Comparison of ENCODE assay signal across 1 cellular context in the genomic region with DNA sequence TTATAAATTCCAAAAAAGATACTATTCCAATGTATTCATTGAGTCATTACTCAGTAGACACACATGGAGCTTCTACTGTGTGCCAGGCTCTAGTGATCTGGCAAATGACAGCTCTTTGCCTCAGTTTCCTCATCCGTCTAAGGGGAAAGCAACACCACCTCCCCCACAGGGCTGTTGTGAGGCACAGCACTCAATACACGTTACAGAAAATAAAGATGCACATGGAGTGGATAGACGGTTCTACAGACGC.
A peak's percentile ranks its signal among the peaks of the same experiment; 100 is the strongest.
TF ChIP-seq lines count a peak whose summit lies in the region.

No MANE protein-coding gene starts in this region.

TF ChIP-seq in HepG2, 621 proteins besides CTCF, POLR2A, EP300 and RAD21 (continued from another document):
- TF ChIP-seq, protein P1, sequence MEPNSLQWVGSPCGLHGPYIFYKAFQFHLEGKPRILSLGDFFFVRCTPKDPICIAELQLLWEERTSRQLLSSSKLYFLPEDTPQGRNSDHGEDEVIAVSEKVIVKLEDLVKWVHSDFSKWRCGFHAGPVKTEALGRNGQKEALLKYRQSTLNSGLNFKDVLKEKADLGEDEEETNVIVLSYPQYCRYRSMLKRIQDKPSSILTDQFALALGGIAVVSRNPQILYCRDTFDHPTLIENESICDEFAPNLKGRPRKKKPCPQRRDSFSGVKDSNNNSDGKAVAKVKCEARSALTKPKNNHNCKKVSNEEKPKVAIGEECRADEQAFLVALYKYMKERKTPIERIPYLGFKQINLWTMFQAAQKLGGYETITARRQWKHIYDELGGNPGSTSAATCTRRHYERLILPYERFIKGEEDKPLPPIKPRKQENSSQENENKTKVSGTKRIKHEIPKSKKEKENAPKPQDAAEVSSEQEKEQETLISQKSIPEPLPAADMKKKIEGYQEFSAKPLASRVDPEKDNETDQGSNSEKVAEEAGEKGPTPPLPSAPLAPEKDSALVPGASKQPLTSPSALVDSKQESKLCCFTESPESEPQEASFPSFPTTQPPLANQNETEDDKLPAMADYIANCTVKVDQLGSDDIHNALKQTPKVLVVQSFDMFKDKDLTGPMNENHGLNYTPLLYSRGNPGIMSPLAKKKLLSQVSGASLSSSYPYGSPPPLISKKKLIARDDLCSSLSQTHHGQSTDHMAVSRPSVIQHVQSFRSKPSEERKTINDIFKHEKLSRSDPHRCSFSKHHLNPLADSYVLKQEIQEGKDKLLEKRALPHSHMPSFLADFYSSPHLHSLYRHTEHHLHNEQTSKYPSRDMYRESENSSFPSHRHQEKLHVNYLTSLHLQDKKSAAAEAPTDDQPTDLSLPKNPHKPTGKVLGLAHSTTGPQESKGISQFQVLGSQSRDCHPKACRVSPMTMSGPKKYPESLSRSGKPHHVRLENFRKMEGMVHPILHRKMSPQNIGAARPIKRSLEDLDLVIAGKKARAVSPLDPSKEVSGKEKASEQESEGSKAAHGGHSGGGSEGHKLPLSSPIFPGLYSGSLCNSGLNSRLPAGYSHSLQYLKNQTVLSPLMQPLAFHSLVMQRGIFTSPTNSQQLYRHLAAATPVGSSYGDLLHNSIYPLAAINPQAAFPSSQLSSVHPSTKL (CRISPR knock-in tag; IDR thresholded peaks at IDR 0.05), result no peak
- TF ChIP-seq, protein P2, sequence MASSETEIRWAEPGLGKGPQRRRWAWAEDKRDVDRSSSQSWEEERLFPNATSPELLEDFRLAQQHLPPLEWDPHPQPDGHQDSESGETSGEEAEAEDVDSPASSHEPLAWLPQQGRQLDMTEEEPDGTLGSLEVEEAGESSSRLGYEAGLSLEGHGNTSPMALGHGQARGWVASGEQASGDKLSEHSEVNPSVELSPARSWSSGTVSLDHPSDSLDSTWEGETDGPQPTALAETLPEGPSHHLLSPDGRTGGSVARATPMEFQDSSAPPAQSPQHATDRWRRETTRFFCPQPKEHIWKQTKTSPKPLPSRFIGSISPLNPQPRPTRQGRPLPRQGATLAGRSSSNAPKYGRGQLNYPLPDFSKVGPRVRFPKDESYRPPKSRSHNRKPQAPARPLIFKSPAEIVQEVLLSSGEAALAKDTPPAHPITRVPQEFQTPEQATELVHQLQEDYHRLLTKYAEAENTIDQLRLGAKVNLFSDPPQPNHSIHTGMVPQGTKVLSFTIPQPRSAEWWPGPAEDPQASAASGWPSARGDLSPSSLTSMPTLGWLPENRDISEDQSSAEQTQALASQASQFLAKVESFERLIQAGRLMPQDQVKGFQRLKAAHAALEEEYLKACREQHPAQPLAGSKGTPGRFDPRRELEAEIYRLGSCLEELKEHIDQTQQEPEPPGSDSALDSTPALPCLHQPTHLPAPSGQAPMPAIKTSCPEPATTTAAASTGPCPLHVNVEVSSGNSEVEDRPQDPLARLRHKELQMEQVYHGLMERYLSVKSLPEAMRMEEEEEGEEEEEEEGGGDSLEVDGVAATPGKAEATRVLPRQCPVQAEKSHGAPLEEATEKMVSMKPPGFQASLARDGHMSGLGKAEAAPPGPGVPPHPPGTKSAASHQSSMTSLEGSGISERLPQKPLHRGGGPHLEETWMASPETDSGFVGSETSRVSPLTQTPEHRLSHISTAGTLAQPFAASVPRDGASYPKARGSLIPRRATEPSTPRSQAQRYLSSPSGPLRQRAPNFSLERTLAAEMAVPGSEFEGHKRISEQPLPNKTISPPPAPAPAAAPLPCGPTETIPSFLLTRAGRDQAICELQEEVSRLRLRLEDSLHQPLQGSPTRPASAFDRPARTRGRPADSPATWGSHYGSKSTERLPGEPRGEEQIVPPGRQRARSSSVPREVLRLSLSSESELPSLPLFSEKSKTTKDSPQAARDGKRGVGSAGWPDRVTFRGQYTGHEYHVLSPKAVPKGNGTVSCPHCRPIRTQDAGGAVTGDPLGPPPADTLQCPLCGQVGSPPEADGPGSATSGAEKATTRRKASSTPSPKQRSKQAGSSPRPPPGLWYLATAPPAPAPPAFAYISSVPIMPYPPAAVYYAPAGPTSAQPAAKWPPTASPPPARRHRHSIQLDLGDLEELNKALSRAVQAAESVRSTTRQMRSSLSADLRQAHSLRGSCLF (CRISPR knock-in tag; IDR thresholded peaks at IDR 0.05; ENCODE audit: borderline replicate concordance), result no peak
- TF ChIP-seq RBFOX2 (IDR thresholded peaks at IDR 0.05; ENCODE audit: low read depth, low read length), result 0 out of 2 replicates have a peak, but pooled peaks have one; percentile 2
- peak; percentile 45 for TF ChIP-seq ZNF629 (CRISPR knock-in tag; conservative IDR thresholded peaks at IDR 0.05)
- TF ChIP-seq, protein P3, sequence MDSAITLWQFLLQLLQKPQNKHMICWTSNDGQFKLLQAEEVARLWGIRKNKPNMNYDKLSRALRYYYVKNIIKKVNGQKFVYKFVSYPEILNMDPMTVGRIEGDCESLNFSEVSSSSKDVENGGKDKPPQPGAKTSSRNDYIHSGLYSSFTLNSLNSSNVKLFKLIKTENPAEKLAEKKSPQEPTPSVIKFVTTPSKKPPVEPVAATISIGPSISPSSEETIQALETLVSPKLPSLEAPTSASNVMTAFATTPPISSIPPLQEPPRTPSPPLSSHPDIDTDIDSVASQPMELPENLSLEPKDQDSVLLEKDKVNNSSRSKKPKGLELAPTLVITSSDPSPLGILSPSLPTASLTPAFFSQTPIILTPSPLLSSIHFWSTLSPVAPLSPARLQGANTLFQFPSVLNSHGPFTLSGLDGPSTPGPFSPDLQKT (CRISPR knock-in tag; IDR thresholded peaks at IDR 0.05; ENCODE audit: borderline replicate concordance), result no peak
- no peak for TF ChIP-seq PPARG (CRISPR knock-in tag; conservative IDR thresholded peaks at IDR 0.05)
- TF ChIP-seq, protein P4, sequence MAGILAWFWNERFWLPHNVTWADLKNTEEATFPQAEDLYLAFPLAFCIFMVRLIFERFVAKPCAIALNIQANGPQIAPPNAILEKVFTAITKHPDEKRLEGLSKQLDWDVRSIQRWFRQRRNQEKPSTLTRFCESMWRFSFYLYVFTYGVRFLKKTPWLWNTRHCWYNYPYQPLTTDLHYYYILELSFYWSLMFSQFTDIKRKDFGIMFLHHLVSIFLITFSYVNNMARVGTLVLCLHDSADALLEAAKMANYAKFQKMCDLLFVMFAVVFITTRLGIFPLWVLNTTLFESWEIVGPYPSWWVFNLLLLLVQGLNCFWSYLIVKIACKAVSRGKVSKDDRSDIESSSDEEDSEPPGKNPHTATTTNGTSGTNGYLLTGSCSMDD (CRISPR knock-in tag; IDR thresholded peaks at IDR 0.05), result no peak
